In the genomic region with DNA sequence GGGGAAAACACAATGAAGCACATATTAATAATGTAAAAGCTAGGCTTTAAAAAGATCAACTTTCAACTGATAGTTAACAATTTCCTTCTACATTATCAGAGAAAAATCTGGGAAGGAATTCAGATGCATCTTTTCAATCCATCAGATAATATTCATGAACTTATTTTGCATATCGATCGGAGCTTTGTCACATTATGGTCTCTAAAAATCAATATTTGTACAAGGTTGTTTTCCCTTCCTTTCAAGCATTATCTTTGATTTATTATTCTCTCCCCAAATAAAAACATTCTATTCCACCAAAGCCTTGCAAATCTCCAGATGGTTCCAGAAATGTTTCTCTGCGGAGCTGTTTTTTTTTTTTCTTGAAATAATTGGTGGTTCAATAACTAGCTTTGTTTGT, we compare ENCODE assay signal across 16 cellular contexts.
DNase-seq lines count a peak whose midpoint lies in the region; ATAC-seq and TF ChIP-seq lines count a peak whose summit lies in the region.
"Had no signal": no experiment of that assay in that cellular context is flagged by ENCODE, and none has a peak within 500 bp of the region (broad histone marks: within the 10 kb centered on the region; RNA-seq: fewer than 3 reads in every experiment).

No MANE protein-coding gene starts in this region.

- no peaks in the 10 kb centered on the region for H3K36me3 ChIP-seq in BLaER1

- peaks cover 18% of the 10 kb centered on the region for H3K4me1 ChIP-seq in BLaER1

- peak overlapping the region; percentile 47 for H3K4me2 ChIP-seq in BLaER1

- peak overlapping the region; percentile 33; the same call in 1 of the 2 replicates for H3K27ac ChIP-seq in 22Rv1
- no peak overlapping the region for H3K27ac ChIP-seq in BLaER1
- 0 out of 2 replicates have a peak overlapping the region, but pooled peaks have one; percentile 9 for H3K27ac ChIP-seq in VCaP
- H3K27ac ChIP-seq: GM23248 had no signal

- ATAC-seq in GM21576 (IDR thresholded peaks at IDR 0.05; ENCODE audit: unreplicated experiment): no peak

- H3K27me3 ChIP-seq in BLaER1: no peaks in the 10 kb centered on the region

- peak; percentile 3 for DNase-seq in NCI-H146 treated with DMSO at 0.1 percent for 48 hours (lab: John Stamatoyannopoulos, UW; ENCODE audit: unreplicated experiment)
- no peak for DNase-seq in activated CD8-positive, alpha-beta memory T cell treated with anti-CD3 and anti-CD28 coated beads, Interleukin-2, amount 50 U/mL, for 48 hours
- DNase-seq: C1 segment of cervical spinal cord; Calu3; CD4-positive, alpha-beta memory T cell; COR-L47; DMS53; DMS79 treated with DMSO at 0.1 percent for 48 hours; GF-D8; GM23248; H7; HCEC 1CT had no signal

- H3K9me3 ChIP-seq in BLaER1: no peaks in the 10 kb centered on the region

- TF ChIP-seq CTCF in 22Rv1 (IDR thresholded peaks at IDR 0.05) (no peak), VCaP (conservative IDR thresholded peaks at IDR 0.05) (no peak)

- H3K4me3 ChIP-seq in BLaER1: no peak overlapping the region
- H3K4me3 ChIP-seq: GM23248 had no signal

- H3K9ac ChIP-seq in BLaER1: no peak overlapping the region
- H3K9ac ChIP-seq: GM23248 had no signal

- no peaks in the 10 kb centered on the region for H4K20me1 ChIP-seq in BLaER1
